8 cellular contexts compared by ENCODE assay signal in genomic region chr5:154642499-154643245, GRCh38.
DNase-seq lines count a peak whose midpoint lies in the region; ATAC-seq and TF ChIP-seq lines count a peak whose summit lies in the region.

No MANE protein-coding gene starts in this region.

- 0 out of 2 replicates have a peak, but pooled peaks cover 3% of the 10 kb centered on the region for H3F3A ChIP-seq in PC-9 (ENCODE audit: insufficient read depth, low read depth)

- no peak overlapping the region for H3K4me3 ChIP-seq in PC-9
- H3K4me3 ChIP-seq in thyroid gland (replicated peaks in 1 of 3): no peak overlapping the region

- no peaks in the 10 kb centered on the region for H3K4me1 ChIP-seq in PC-9 (replicated peaks; ENCODE audit: insufficient read depth)
- peaks cover 7 to 10% of the 10 kb centered on the region in 2 donors for H3K4me1 ChIP-seq in thyroid gland

- BruUV-seq in PC-9 (replicated peaks; lab: Mats Ljungman, UMichigan): no TSS peak

- H3K79me2 ChIP-seq in PC-9 (ENCODE audit: low read depth): no peaks in the 10 kb centered on the region

- POLR2A ChIA-PET in PC-9 (lab: Charles Lee; ENCODE audit: unreplicated experiment): interaction anchor here (0.6 kb wide), 1 partner anchor 295 kb away, joined by 3 read pairs; no protein-coding TSS in a partner anchor

- ATAC-seq in GM21381 (IDR thresholded peaks at IDR 0.05; ENCODE audit: unreplicated experiment) (no peak), HG02588 (IDR thresholded peaks at IDR 0.05; ENCODE audit: unreplicated experiment) (no peak)

- no peaks in the 10 kb centered on the region for H3K9me2 ChIP-seq in PC-9 (ENCODE audit: insufficient read depth)

- CTCF ChIA-PET in PC-9 (lab: Charles Lee): interaction anchor here (0.5 kb wide), 1 partner anchor 13 kb away, joined by 3 read pairs; no protein-coding TSS in a partner anchor

- H2AFZ ChIP-seq in PC-9: no peak overlapping the region

- H3K36me3 ChIP-seq in PC-9 (ENCODE audit: low read depth): no peaks in the 10 kb centered on the region
- no peaks in the 10 kb centered on the region for H3K36me3 ChIP-seq in thyroid gland

- TF ChIP-seq CTCF in PC-9 (conservative IDR thresholded peaks at IDR 0.05) (peak; percentile 67), thyroid gland (IDR thresholded peaks at IDR 0.05) (peak in 4 of 6 experiments; percentile 29 to 66 (median 52))

- 48 to 60% methylated on average over 12 of the region's 12 CpGs for WGBS in thyroid gland, 2 donors

- no peak for TF ChIP-seq POLR2A in thyroid gland (IDR thresholded peaks at IDR 0.05)

- H3K9me3 ChIP-seq in PC-9 (ENCODE audit: insufficient read depth, low read depth) (no peaks in the 10 kb centered on the region), thyroid gland (no peaks in the 10 kb centered on the region)

- H3K27ac ChIP-seq in PC-9 (no peak overlapping the region), thyroid gland (no peak overlapping the region)

- H3K27me3 ChIP-seq in PC-9 (ENCODE audit: insufficient read depth, low read depth): peaks cover 8% of the 10 kb centered on the region; the same call in 1 of the 2 replicates
- no peaks in the 10 kb centered on the region for H3K27me3 ChIP-seq in thyroid gland

- DNase-seq in NOMO-1 treated with DMSO at 0.1 percent for 48 hours (lab: John Stamatoyannopoulos, UW; ENCODE audit: unreplicated experiment) (peak; percentile 18), NOMO-1 treated with dmso at 0.1 percent for 144 hours (lab: John Stamatoyannopoulos, UW; ENCODE audit: unreplicated experiment) (no peak), PC-9 (peak; percentile 30 to 38), fibroblast of peridontal ligament (ENCODE audit: extremely low read depth) (peak; percentile 37), thyroid gland (peak in 1 of 2 donors; percentile 35), activated T-cell treated with anti-CD3 and anti-CD28 coated beads for 4 hours (no peak)

- H4K20me1 ChIP-seq in PC-9 (ENCODE audit: insufficient read depth): no peaks in the 10 kb centered on the region

- intact Hi-C loops in PC-9 (cut with micrococcal nuclease; ENCODE audit: unreplicated experiment) (loop anchor here (1.0 to 10.0 kb wide), 2 partner anchors 362 to 502 kb away; no protein-coding TSS in a partner anchor), thyroid gland (cut with DNase I) (no loop called here)

- H3K4me2 ChIP-seq in PC-9: no peak overlapping the region

Comparison
In these comparisons a context has a peak if more than half of its experiments do, and no peak if none do; other contexts are left out.
1. DNase-seq: peak in NOMO-1 treated with DMSO at 0.1 percent for 48 hours (single experiment), PC-9 (2 of 2) and fibroblast of peridontal ligament (single experiment); none in NOMO-1 treated with dmso at 0.1 percent for 144 hours (single experiment) and activated T-cell treated with anti-CD3 and anti-CD28 coated beads for 4 hours (single experiment).